In the genomic region with DNA sequence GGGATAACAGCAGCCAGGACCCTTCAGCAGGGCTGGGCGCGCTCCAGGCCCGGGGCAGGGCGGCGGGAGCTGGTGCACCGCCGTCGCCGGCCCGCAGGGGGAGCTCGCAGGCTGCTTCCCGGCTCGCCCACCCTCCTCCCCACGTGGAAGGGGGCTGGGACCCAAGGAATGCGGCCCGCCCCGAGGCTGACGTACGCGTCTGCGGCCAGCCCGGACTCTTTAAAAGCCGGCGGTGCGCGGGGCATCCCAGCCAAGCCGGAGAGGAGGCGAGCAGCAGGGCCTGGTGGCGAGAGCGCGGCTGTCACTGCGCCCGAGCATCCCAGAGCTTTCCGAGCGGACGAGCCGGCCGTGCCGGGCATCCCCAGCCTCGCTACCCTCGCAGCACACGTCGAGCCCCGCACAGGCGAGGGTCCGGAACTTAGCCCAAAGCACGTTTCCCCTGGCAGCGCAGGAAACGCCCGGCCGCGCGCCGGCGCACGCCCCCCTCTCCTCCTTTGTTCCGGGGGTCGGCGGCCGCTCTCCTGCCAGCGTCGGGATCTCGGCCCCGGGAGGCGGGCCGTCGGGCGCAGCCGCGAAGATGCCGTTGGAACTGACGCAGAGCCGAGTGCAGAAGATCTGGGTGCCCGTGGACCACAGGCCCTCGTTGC, we compare ENCODE assay signal across 1 cellular context.
TF ChIP-seq lines count a peak whose summit lies in the region.

A gene (plus strand): TSS at position 249 of the 647 bp plus-strand sequence. CDS start 329 bp downstream, at position 578.

TF ChIP-seq in HepG2, 621 proteins besides CTCF, POLR2A, EP300 and RAD21 (continued from another document and continues in another):
- TF ChIP-seq, protein P1, sequence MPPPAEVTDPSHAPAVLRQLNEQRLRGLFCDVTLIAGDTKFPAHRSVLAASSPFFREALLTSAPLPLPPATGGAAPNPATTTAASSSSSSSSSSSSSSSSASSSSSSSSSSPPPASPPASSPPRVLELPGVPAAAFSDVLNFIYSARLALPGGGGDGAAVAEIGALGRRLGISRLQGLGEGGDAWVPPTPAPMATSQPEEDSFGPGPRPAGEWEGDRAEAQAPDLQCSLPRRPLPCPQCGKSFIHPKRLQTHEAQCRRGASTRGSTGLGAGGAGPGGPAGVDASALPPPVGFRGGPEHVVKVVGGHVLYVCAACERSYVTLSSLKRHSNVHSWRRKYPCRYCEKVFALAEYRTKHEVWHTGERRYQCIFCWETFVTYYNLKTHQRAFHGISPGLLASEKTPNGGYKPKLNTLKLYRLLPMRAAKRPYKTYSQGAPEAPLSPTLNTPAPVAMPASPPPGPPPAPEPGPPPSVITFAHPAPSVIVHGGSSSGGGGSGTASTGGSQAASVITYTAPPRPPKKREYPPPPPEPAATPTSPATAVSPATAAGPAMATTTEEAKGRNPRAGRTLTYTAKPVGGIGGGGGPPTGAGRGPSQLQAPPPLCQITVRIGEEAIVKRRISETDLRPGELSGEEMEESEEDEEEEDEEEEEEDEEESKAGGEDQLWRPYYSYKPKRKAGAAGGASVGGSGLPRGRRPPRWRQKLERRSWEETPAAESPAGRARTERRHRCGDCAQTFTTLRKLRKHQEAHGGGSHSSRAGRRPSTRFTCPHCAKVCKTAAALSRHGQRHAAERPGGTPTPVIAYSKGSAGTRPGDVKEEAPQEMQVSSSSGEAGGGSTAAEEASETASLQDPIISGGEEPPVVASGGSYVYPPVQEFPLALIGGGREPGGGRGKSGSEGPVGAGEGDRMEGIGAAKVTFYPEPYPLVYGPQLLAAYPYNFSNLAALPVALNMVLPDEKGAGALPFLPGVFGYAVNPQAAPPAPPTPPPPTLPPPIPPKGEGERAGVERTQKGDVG (CRISPR knock-in tag; IDR thresholded peaks at IDR 0.05; ENCODE audit: borderline replicate concordance), result no peak
- TF ChIP-seq ZNF543 (CRISPR knock-in tag; IDR thresholded peaks at IDR 0.05) (peak; percentile 64; the same call in 1 of the 2 replicates), GABPB1 (CRISPR knock-in tag; IDR thresholded peaks at IDR 0.05) (peak; percentile 78; the same call in 1 of the 2 replicates), CC2D1A (CRISPR knock-in tag; IDR thresholded peaks at IDR 0.05) (no peak), ZNF546 (CRISPR knock-in tag; conservative IDR thresholded peaks at IDR 0.05) (peak; percentile 85; the same call in 1 of the 2 replicates), JDP2 (CRISPR knock-in tag; IDR thresholded peaks at IDR 0.05; ENCODE audit: borderline replicate concordance) (no peak), AHR (CRISPR knock-in tag; IDR thresholded peaks at IDR 0.05) (peak; percentile 71; the same call in 1 of the 2 replicates), ZNF264 (CRISPR knock-in tag; IDR thresholded peaks at IDR 0.05) (no peak; the same call in 1 of the 2 replicates), YEATS4 (CRISPR knock-in tag; IDR thresholded peaks at IDR 0.05; ENCODE audit: borderline replicate concordance) (peak; percentile 67; the same call in 1 of the 2 replicates), HNRNPLL (IDR thresholded peaks at IDR 0.05; ENCODE audit: low read depth, low read length, poor library complexity, severe bottlenecking) (peak; percentile 66), HMG20B (CRISPR knock-in tag; conservative IDR thresholded peaks at IDR 0.05) (no peak), TOE1 (CRISPR knock-in tag; IDR thresholded peaks at IDR 0.05) (no peak), CREM (IDR thresholded peaks at IDR 0.05) (peak; percentile 42; the same call in 1 of the 2 replicates), CREM (CRISPR knock-in tag; IDR thresholded peaks at IDR 0.05) (no peak), POLR2AphosphoS2 (IDR thresholded peaks at IDR 0.05; ENCODE audit: low read depth, low read length) (no peak), DMAP1 (CRISPR knock-in tag; IDR thresholded peaks at IDR 0.05) (peak; percentile 60), RFX1 (IDR thresholded peaks at IDR 0.05) (no peak), ZMAT3 (CRISPR knock-in tag; conservative IDR thresholded peaks at IDR 0.05) (peak; percentile 92; the same call in 1 of the 2 replicates)
- TF ChIP-seq, protein P2, sequence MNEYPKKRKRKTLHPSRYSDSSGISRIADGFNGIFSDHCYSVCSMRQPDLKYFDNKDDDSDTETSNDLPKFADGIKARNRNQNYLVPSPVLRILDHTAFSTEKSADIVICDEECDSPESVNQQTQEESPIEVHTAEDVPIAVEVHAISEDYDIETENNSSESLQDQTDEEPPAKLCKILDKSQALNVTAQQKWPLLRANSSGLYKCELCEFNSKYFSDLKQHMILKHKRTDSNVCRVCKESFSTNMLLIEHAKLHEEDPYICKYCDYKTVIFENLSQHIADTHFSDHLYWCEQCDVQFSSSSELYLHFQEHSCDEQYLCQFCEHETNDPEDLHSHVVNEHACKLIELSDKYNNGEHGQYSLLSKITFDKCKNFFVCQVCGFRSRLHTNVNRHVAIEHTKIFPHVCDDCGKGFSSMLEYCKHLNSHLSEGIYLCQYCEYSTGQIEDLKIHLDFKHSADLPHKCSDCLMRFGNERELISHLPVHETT (CRISPR knock-in tag; conservative IDR thresholded peaks at IDR 0.05), result no peak
- TF ChIP-seq, protein P3, sequence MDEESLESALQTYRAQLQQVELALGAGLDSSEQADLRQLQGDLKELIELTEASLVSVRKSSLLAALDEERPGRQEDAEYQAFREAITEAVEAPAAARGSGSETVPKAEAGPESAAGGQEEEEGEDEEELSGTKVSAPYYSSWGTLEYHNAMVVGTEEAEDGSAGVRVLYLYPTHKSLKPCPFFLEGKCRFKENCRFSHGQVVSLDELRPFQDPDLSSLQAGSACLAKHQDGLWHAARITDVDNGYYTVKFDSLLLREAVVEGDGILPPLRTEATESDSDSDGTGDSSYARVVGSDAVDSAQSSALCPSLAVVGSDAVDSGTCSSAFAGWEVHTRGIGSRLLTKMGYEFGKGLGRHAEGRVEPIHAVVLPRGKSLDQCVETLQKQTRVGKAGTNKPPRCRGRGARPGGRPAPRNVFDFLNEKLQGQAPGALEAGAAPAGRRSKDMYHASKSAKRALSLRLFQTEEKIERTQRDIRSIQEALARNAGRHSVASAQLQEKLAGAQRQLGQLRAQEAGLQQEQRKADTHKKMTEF (CRISPR knock-in tag; IDR thresholded peaks at IDR 0.05), result peak; percentile 79
- TF ChIP-seq, protein P4, sequence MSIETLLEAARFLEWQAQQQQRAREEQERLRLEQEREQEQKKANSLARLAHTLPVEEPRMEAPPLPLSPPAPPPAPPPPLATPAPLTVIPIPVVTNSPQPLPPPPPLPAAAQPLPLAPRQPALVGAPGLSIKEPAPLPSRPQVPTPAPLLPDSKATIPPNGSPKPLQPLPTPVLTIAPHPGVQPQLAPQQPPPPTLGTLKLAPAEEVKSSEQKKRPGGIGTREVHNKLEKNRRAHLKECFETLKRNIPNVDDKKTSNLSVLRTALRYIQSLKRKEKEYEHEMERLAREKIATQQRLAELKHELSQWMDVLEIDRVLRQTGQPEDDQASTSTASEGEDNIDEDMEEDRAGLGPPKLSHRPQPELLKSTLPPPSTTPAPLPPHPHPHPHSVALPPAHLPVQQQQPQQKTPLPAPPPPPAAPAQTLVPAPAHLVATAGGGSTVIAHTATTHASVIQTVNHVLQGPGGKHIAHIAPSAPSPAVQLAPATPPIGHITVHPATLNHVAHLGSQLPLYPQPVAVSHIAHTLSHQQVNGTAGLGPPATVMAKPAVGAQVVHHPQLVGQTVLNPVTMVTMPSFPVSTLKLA (IDR thresholded peaks at IDR 0.05), result peak; percentile 75
- TF ChIP-seq, protein P5, sequence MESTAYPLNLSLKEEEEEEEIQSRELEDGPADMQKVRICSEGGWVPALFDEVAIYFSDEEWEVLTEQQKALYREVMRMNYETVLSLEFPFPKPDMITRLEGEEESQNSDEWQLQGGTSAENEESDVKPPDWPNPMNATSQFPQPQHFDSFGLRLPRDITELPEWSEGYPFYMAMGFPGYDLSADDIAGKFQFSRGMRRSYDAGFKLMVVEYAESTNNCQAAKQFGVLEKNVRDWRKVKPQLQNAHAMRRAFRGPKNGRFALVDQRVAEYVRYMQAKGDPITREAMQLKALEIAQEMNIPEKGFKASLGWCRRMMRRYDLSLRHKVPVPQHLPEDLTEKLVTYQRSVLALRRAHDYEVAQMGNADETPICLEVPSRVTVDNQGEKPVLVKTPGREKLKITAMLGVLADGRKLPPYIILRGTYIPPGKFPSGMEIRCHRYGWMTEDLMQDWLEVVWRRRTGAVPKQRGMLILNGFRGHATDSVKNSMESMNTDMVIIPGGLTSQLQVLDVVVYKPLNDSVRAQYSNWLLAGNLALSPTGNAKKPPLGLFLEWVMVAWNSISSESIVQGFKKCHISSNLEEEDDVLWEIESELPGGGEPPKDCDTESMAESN (CRISPR knock-in tag; conservative IDR thresholded peaks at IDR 0.05), result peak; percentile 91
- TF ChIP-seq, protein P6, sequence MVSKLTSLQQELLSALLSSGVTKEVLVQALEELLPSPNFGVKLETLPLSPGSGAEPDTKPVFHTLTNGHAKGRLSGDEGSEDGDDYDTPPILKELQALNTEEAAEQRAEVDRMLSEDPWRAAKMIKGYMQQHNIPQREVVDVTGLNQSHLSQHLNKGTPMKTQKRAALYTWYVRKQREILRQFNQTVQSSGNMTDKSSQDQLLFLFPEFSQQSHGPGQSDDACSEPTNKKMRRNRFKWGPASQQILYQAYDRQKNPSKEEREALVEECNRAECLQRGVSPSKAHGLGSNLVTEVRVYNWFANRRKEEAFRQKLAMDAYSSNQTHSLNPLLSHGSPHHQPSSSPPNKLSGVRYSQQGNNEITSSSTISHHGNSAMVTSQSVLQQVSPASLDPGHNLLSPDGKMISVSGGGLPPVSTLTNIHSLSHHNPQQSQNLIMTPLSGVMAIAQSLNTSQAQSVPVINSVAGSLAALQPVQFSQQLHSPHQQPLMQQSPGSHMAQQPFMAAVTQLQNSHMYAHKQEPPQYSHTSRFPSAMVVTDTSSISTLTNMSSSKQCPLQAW (CRISPR knock-in tag; IDR thresholded peaks at IDR 0.05), result peak; percentile 90
- TF ChIP-seq, protein P7, sequence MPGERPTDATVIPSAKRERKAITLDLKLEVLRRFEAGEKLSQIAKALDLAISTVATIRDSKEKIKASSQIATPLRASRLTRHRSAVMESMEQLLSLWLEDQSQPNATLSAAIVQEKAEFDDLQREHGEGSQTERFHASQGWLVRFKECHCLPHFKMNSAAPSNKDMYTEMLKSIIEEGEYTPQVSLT (CRISPR knock-in tag; IDR thresholded peaks at IDR 0.05; ENCODE audit: borderline replicate concordance, low read depth), result no peak
- TF ChIP-seq, protein P8, sequence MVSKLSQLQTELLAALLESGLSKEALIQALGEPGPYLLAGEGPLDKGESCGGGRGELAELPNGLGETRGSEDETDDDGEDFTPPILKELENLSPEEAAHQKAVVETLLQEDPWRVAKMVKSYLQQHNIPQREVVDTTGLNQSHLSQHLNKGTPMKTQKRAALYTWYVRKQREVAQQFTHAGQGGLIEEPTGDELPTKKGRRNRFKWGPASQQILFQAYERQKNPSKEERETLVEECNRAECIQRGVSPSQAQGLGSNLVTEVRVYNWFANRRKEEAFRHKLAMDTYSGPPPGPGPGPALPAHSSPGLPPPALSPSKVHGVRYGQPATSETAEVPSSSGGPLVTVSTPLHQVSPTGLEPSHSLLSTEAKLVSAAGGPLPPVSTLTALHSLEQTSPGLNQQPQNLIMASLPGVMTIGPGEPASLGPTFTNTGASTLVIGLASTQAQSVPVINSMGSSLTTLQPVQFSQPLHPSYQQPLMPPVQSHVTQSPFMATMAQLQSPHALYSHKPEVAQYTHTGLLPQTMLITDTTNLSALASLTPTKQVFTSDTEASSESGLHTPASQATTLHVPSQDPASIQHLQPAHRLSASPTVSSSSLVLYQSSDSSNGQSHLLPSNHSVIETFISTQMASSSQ (IDR thresholded peaks at IDR 0.05; ENCODE audit: low read depth), result no peak
- TF ChIP-seq, protein P8 (CRISPR knock-in tag; IDR thresholded peaks at IDR 0.05; ENCODE audit: borderline replicate concordance), result peak; percentile 63; the same call in 1 of the 2 replicates
- TF ChIP-seq, protein P9, sequence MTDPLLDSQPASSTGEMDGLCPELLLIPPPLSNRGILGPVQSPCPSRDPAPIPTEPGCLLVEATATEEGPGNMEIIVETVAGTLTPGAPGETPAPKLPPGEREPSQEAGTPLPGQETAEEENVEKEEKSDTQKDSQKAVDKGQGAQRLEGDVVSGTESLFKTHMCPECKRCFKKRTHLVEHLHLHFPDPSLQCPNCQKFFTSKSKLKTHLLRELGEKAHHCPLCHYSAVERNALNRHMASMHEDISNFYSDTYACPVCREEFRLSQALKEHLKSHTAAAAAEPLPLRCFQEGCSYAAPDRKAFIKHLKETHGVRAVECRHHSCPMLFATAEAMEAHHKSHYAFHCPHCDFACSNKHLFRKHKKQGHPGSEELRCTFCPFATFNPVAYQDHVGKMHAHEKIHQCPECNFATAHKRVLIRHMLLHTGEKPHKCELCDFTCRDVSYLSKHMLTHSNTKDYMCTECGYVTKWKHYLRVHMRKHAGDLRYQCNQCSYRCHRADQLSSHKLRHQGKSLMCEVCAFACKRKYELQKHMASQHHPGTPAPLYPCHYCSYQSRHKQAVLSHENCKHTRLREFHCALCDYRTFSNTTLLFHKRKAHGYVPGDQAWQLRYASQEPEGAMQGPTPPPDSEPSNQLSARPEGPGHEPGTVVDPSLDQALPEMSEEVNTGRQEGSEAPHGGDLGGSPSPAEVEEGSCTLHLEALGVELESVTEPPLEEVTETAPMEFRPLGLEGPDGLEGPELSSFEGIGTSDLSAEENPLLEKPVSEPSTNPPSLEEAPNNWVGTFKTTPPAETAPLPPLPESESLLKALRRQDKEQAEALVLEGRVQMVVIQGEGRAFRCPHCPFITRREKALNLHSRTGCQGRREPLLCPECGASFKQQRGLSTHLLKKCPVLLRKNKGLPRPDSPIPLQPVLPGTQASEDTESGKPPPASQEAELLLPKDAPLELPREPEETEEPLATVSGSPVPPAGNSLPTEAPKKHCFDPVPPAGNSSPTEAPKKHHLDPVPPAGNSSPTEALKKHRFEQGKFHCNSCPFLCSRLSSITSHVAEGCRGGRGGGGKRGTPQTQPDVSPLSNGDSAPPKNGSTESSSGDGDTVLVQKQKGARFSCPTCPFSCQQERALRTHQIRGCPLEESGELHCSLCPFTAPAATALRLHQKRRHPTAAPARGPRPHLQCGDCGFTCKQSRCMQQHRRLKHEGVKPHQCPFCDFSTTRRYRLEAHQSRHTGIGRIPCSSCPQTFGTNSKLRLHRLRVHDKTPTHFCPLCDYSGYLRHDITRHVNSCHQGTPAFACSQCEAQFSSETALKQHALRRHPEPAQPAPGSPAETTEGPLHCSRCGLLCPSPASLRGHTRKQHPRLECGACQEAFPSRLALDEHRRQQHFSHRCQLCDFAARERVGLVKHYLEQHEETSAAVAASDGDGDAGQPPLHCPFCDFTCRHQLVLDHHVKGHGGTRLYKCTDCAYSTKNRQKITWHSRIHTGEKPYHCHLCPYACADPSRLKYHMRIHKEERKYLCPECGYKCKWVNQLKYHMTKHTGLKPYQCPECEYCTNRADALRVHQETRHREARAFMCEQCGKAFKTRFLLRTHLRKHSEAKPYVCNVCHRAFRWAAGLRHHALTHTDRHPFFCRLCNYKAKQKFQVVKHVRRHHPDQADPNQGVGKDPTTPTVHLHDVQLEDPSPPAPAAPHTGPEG (CRISPR knock-in tag; IDR thresholded peaks at IDR 0.05), result peak; percentile 23; the same call in 1 of the 2 replicates
